1 cellular context compared by ENCODE assay signal in the genomic region with DNA sequence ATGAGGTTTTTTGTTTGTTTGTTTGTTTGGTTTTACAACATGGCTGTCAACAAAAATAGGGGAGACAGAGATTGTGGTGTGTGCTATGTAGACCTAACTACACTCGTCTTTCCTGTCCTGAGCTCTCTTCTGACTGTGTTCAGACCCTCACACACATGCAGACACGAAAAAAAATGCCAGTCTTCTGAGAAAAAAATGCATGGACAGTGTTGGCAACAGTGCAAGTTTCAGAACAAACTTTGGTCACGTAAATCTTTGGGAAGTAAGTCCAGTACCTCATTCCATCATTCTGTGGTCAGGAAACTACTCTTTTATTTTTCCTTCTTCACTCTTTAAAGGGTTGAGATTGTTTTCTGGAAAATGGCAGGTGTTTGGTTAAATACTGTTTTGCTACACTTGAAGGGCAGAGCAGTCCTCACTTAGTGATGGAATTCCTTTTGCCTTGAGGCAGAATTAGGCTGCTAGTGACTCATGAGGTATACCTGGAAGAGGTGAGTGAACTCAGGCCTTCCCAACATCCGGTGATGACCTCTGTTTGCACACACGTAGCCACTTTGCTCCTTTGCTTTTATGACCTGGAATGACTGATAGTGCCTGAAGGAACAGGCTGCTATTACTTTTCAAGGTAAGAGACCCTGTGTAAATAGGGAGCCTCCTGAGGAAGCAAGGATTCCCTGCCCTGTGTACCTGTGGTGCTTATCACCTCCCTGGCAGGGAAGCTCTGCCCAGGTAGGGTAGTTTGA.
A peak's percentile ranks its signal among the peaks of the same experiment; 100 is the strongest.
TF ChIP-seq lines count a peak whose summit lies in the region.

No MANE protein-coding gene starts in this region.

TF ChIP-seq in GM12878, 131 proteins besides CTCF, POLR2A, EP300 and RAD21 (continued from another document):
- TF ChIP-seq, protein P1, sequence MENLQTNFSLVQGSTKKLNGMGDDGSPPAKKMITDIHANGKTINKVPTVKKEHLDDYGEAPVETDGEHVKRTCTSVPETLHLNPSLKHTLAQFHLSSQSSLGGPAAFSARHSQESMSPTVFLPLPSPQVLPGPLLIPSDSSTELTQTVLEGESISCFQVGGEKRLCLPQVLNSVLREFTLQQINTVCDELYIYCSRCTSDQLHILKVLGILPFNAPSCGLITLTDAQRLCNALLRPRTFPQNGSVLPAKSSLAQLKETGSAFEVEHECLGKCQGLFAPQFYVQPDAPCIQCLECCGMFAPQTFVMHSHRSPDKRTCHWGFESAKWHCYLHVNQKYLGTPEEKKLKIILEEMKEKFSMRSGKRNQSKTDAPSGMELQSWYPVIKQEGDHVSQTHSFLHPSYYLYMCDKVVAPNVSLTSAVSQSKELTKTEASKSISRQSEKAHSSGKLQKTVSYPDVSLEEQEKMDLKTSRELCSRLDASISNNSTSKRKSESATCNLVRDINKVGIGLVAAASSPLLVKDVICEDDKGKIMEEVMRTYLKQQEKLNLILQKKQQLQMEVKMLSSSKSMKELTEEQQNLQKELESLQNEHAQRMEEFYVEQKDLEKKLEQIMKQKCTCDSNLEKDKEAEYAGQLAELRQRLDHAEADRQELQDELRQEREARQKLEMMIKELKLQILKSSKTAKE (IDR thresholded peaks at IDR 0.05; ENCODE audit: low read depth, poor library complexity, severe bottlenecking) = no peak
- TF ChIP-seq RBBP5 (conservative IDR thresholded peaks at IDR 0.05) (no peak), CBX5 (IDR thresholded peaks at IDR 0.05; ENCODE audit: low read depth) (no peak), POU2F2 (IDR thresholded peaks at IDR 0.05; ENCODE audit: borderline replicate concordance, low read depth, low read length) (no peak), BCL11A (IDR thresholded peaks at IDR 0.05; ENCODE audit: low read depth, low read length) (no peak), EED (IDR thresholded peaks at IDR 0.05; ENCODE audit: low read depth) (peak; percentile 34; the same call in 1 of the 2 replicates), IKZF1 (conservative IDR thresholded peaks at IDR 0.05) (0 out of 2 replicates have a peak, but pooled peaks have one; percentile 7), IKZF2 (IDR thresholded peaks at IDR 0.05) (peak in 1 of 2 experiments; percentile 39; a peak in 1 of 4 replicates)
- TF ChIP-seq, protein P2, sequence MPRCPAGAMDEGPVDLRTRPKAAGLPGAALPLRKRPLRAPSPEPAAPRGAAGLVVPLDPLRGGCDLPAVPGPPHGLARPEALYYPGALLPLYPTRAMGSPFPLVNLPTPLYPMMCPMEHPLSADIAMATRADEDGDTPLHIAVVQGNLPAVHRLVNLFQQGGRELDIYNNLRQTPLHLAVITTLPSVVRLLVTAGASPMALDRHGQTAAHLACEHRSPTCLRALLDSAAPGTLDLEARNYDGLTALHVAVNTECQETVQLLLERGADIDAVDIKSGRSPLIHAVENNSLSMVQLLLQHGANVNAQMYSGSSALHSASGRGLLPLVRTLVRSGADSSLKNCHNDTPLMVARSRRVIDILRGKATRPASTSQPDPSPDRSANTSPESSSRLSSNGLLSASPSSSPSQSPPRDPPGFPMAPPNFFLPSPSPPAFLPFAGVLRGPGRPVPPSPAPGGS (IDR thresholded peaks at IDR 0.05; ENCODE audit: borderline replicate concordance, insufficient read depth, low read depth, low read length, poor library complexity, severe bottlenecking) = no peak
- TF ChIP-seq, protein P3, sequence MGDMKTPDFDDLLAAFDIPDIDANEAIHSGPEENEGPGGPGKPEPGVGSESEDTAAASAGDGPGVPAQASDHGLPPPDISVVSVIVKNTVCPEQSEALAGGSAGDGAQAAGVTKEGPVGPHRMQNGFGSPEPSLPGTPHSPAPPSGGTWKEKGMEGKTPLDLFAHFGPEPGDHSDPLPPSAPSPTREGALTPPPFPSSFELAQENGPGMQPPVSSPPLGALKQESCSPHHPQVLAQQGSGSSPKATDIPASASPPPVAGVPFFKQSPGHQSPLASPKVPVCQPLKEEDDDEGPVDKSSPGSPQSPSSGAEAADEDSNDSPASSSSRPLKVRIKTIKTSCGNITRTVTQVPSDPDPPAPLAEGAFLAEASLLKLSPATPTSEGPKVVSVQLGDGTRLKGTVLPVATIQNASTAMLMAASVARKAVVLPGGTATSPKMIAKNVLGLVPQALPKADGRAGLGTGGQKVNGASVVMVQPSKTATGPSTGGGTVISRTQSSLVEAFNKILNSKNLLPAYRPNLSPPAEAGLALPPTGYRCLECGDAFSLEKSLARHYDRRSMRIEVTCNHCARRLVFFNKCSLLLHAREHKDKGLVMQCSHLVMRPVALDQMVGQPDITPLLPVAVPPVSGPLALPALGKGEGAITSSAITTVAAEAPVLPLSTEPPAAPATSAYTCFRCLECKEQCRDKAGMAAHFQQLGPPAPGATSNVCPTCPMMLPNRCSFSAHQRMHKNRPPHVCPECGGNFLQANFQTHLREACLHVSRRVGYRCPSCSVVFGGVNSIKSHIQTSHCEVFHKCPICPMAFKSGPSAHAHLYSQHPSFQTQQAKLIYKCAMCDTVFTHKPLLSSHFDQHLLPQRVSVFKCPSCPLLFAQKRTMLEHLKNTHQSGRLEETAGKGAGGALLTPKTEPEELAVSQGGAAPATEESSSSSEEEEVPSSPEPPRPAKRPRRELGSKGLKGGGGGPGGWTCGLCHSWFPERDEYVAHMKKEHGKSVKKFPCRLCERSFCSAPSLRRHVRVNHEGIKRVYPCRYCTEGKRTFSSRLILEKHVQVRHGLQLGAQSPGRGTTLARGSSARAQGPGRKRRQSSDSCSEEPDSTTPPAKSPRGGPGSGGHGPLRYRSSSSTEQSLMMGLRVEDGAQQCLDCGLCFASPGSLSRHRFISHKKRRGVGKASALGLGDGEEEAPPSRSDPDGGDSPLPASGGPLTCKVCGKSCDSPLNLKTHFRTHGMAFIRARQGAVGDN (IDR thresholded peaks at IDR 0.05) = 0 out of 2 replicates have a peak, but pooled peaks have one; percentile 16
